In the genomic region with DNA sequence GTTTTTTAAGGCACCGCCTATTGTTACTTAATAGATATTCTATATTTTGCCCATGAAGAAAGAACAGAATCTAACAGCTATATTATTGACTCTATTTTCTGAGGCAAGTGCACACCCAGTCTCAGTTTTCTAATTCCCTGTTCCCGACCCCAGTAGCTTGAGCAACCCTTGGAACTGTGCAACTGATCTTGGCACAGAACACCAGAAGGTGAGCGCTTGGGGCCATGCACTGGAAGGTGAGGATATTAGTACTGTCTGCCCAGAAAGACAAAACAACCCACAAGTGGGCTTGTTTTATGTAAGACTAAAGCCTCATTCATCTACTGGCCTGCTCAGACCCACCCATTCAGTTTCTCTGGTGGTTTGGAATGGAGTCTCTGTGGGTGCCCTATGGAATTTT, we compare ENCODE assay signal across 32 cellular contexts.
"Had no signal": no experiment of that assay in that cellular context is flagged by ENCODE, and none has a peak within 500 bp of the region (broad histone marks: within the 10 kb centered on the region; RNA-seq: fewer than 3 reads in every experiment).

No MANE protein-coding gene starts in this region.

- DNase-seq: activated effector memory CD4-positive, alpha-beta T cell treated with anti-CD3 and anti-CD28 coated beads, Interleukin-2, amount 50 U/mL, for 16 hours; activated effector memory CD4-positive, alpha-beta T cell treated with Interleukin-2 at 50 U/mL for 16 hours; activated gamma-delta T cell; activated gamma-delta T cell treated with Interleukin-2 at 50 U/mL for 16 hours; activated naive CD4-positive, alpha-beta T cell; activated naive CD4-positive, alpha-beta T cell treated with anti-CD3 and anti-CD28 coated beads for 36 hours; activated naive CD4-positive, alpha-beta T cell treated with anti-CD3 and anti-CD28 coated beads, Interleukin-2, amount 10 ng/mL, durations not matched to agents 7 days and 5 days; activated naive CD4-positive, alpha-beta T cell treated with anti-CD3 and anti-CD28 coated beads, Interleukin-2, amount 50 U/mL, for 16 hours; activated naive CD4-positive, alpha-beta T cell treated with Interleukin-2 at 50 U/mL for 16 hours; activated naive CD8-positive, alpha-beta T cell treated with anti-CD3 and anti-CD28 coated beads for 36 hours; activated naive CD8-positive, alpha-beta T cell treated with anti-CD3 and anti-CD28 coated beads, Interleukin-2, amount 10 ng/mL, durations not matched to agents 7 days and 5 days; activated naive CD8-positive, alpha-beta T cell treated with anti-CD3 and anti-CD28 coated beads, Interleukin-2, amount 50 U/mL, for 24 hours; activated T-cell treated with anti-CD3 and anti-CD28 coated beads, Interleukin-2, amount 50 U/mL, for 1 hour; activated T-cell treated with anti-CD3 and anti-CD28 coated beads, Interleukin-2, amount 50 U/mL, for 24 hours; activated T-cell treated with anti-CD3 and anti-CD28 coated beads, Interleukin-2, amount 50 U/mL, for 4 hours; activated T-cell treated with anti-CD3 and anti-CD28 coated beads, Interleukin-2, amount 50 U/mL, for 48 hours; activated T-cell treated with anti-CD3 and anti-CD28 coated beads, Interleukin-2, amount 50 U/mL, for 72 hours; adrenal gland; amniotic stem cell; amygdala; anterior cingulate cortex; aorta; body of pancreas; brain microvascular endothelial cell; caudate nucleus; central memory CD4-positive, alpha-beta T cell; cerebellar nuclear complex had no signal

- H3K27ac ChIP-seq: adrenal gland, ascending aorta, body of pancreas, brain microvascular endothelial cell, breast epithelium, cardiac muscle cell had no signal

- ATAC-seq: activated naive CD4-positive, alpha-beta T cell treated with anti-CD3 and anti-CD28 coated beads, Interleukin-2, amount 50 U/mL, for 72 hours; activated naive CD8-positive, alpha-beta T cell treated with anti-CD3 and anti-CD28 coated beads, Interleukin-2, amount 50 U/mL, for 24 hours; activated T-cell treated with anti-CD3 and anti-CD28 coated beads, Interleukin-2, amount 50 U/mL, for 4 hours; activated T-cell treated with anti-CD3 and anti-CD28 coated beads, Interleukin-2, amount 50 U/mL, for 72 hours; activated T-helper 17 cell treated with anti-CD3 and anti-CD28 coated beads, Interleukin-2, amount 50 U/mL, for 72 hours; body of pancreas had no signal
